In genomic region chr19:1512671-1513491, GRCh38 we compare ENCODE assay signal across 8 cellular contexts. TPM values are rescaled to one million over a fixed set of nuclear protein-coding genes. Genes with fewer than 3 reads are reported as not detected.
DNase-seq lines count a peak whose midpoint lies in the region; ATAC-seq and TF ChIP-seq lines count a peak whose summit lies in the region.

Gene ADAMTSL5 (minus strand): TSS chr19:1513019. CDS start chr19:1510943, 2,076 bp downstream.

- peak within 1 kb of the TSS; percentile 68 for H3K9ac ChIP-seq in skeletal muscle satellite cell (ENCODE audit: low read depth, low read length)

- H3K27me3 ChIP-seq in Panc1 (ENCODE audit: control insufficient read depth, insufficient read depth, low read length) (no peaks in the 10 kb centered on the region), cardiac muscle cell (peaks cover 18% of the 10 kb centered on the region), skeletal muscle satellite cell (ENCODE audit: control insufficient read depth, insufficient read depth, low read length) (peaks cover 12% of the 10 kb centered on the region)

- DNase-seq in Panc1 (ENCODE audit: low read depth, low spot score) (no peak), cardiac muscle cell (ENCODE audit: low read depth in 1 of 2, low spot score in 1 of 2) (peak; percentile 67 to 71), ecto neural progenitor cell (ENCODE audit: low spot score) (no peak)
- peak; percentile 51 for DNase-seq in activated effector memory CD4-positive, alpha-beta T cell treated with Interleukin-2 at 50 U/mL for 16 hours

- POLR2A ChIA-PET in Panc1 (lab: Charles Lee), result no interaction called here

- H3K27ac ChIP-seq in Panc1 (ENCODE audit: low read length), result peak within 1 kb of the TSS; percentile 82
- no peak within 1 kb of the TSS for H3K27ac ChIP-seq in cardiac muscle cell

- no peaks in the 10 kb centered on the region for H3K4me1 ChIP-seq in Panc1 (ENCODE audit: control insufficient read depth, insufficient read depth, low read length)
- no peaks in the 10 kb centered on the region for H3K4me1 ChIP-seq in cardiac muscle cell (ENCODE audit: low read depth)
- H3K4me1 ChIP-seq in skeletal muscle satellite cell (ENCODE audit: control insufficient read depth, insufficient read depth, low read length), result peaks cover 15% of the 10 kb centered on the region

- intact Hi-C loops in Panc1 (cut with micrococcal nuclease; ENCODE audit: unreplicated experiment), result no loop called here

- CTCF ChIA-PET in Panc1 (lab: Charles Lee), result no interaction called here

- peaks cover 2% of the 10 kb centered on the region; the same call in 1 of the 2 replicates for H3K36me3 ChIP-seq in Panc1 (ENCODE audit: control insufficient read depth, insufficient read depth, low read length)
- no peaks in the 10 kb centered on the region for H3K36me3 ChIP-seq in cardiac muscle cell
- H3K36me3 ChIP-seq in skeletal muscle satellite cell (ENCODE audit: insufficient read depth, low read length), result no peaks in the 10 kb centered on the region

- peak within 1 kb of the TSS; percentile 81 for H3K4me2 ChIP-seq in skeletal muscle satellite cell (ENCODE audit: low read length)

- in situ Hi-C loops in Panc1 (cut with HindIII; ENCODE audit: low pct_unique_long_range_greater_than_20kb, low sequenced_read_pairs), result no loop called here

- TF ChIP-seq CTCF in GM12875 (IDR thresholded peaks at IDR 0.05; ENCODE audit: borderline replicate concordance, insufficient read depth, low read depth, low read length), result peak; percentile 25; the same call in 1 of the 2 replicates
- TF ChIP-seq CTCF in Panc1 (IDR thresholded peaks at IDR 0.05), result peak; percentile 73
- no peak for TF ChIP-seq CTCF in cardiac muscle cell (IDR thresholded peaks at IDR 0.05; ENCODE audit: low read depth, low read length)

- no TSS peak for BruUV-seq in Panc1 (replicated peaks; lab: Mats Ljungman, UMichigan)

- no peak within 1 kb of the TSS for H3K4me3 ChIP-seq in GM12875 (ENCODE audit: low read depth, low read length)
- peak within 1 kb of the TSS; percentile 63 to 74 for H3K4me3 ChIP-seq in Panc1 (ENCODE audit: low read depth in 2 of 2, low read length in 2 of 2)
- peak within 1 kb of the TSS; percentile 44 for H3K4me3 ChIP-seq in cardiac muscle cell
- H3K4me3 ChIP-seq in skeletal muscle satellite cell (ENCODE audit: low read length), result peak within 1 kb of the TSS; percentile 68

- H3K9me3 ChIP-seq in Panc1 (ENCODE audit: control insufficient read depth, insufficient read depth, low read depth, low read length) (no peaks in the 10 kb centered on the region), cardiac muscle cell (ENCODE audit: low read depth) (no peaks in the 10 kb centered on the region), skeletal muscle satellite cell (replicated peaks; ENCODE audit: low read length) (no peaks in the 10 kb centered on the region)

- peak; percentile 92 for ATAC-seq in Panc1
- no peak for ATAC-seq in HG03378 (IDR thresholded peaks at IDR 0.05; ENCODE audit: unreplicated experiment)
- ATAC-seq in HG02973 (IDR thresholded peaks at IDR 0.05; ENCODE audit: unreplicated experiment), result no peak

RNA-seq across cellular contexts. Expression of gene ADAMTSL5, which starts in this region (rescaled TPM):
- total RNA-seq in Panc1 (2021; ENCODE audit: unreplicated experiment), result 20.6 TPM
- 36.6 TPM for polyA plus RNA-seq in Panc1 (2012; ENCODE audit: insufficient read length)
- total RNA-seq in cardiac muscle cell, result 3.9 and 5.7 TPM in 2 replicates
- polyA plus RNA-seq in cardiac muscle cell, result 4.9 and 8.6 TPM in 2 replicates
- total RNA-seq in skeletal muscle satellite cell (2012; rRNA removed), result 1.3 and 2.5 TPM in 2 replicates

Comparison
In these comparisons a context has a peak if more than half of its experiments do, and no peak if none do; other contexts are left out.
1. DNase-seq: peak in activated effector memory CD4-positive, alpha-beta T cell treated with Interleukin-2 at 50 U/mL for 16 hours (single experiment) and cardiac muscle cell (2 of 2); none in Panc1 (single experiment) and ecto neural progenitor cell (single experiment).